ENCODE assay signal across 11 cellular contexts in genomic region chr5:69092969-69093368, GRCh38. TPM values are rescaled to one million over a fixed set of nuclear protein-coding genes. Genes with fewer than 3 reads are reported as not detected.
DNase-seq lines count a peak whose midpoint lies in the region; ATAC-seq and TF ChIP-seq lines count a peak whose summit lies in the region.
"Had no signal": no experiment of that assay in that cellular context is flagged by ENCODE, and none has a peak within 500 bp of the region (broad histone marks: within the 10 kb centered on the region; RNA-seq: fewer than 3 reads in every experiment).

No MANE protein-coding gene starts in this region.

- peak overlapping the region; percentile 65 for H3K27ac Mint-ChIP-seq in activated CD4-positive, alpha-beta T cell treated with anti-CD3 and anti-CD28 coated beads for 36 hours
- no peak overlapping the region for H3K27ac Mint-ChIP-seq in activated CD4-positive, alpha-beta memory T cell treated with anti-CD3 and anti-CD28 coated beads for 36 hours

- H3K4me2 ChIP-seq in HCT116 (ENCODE audit: low read length): peak overlapping the region; percentile 29

- no peaks in the 10 kb centered on the region for H3K9me3 Mint-ChIP-seq in activated CD4-positive, alpha-beta T cell treated with anti-CD3 and anti-CD28 coated beads for 36 hours (ENCODE audit: low read depth)
- H3K9me3 Mint-ChIP-seq in activated CD4-positive, alpha-beta memory T cell treated with anti-CD3 and anti-CD28 coated beads for 36 hours: no peaks in the 10 kb centered on the region
- H3K9me3 Mint-ChIP-seq: activated B cell treated with CpG ODN at 0.5 μM for 24 hours had no signal

- H3K27me3 ChIP-seq in HCT116 (ENCODE audit: insufficient read depth, low read length) (no peaks in the 10 kb centered on the region), adipocyte (replicated peaks; ENCODE audit: control insufficient read depth, insufficient read depth, low read length) (no peaks in the 10 kb centered on the region), neuron (ENCODE audit: insufficient read depth, low read length) (no peaks in the 10 kb centered on the region)
- H3K27me3 ChIP-seq: body of pancreas, gastroesophageal sphincter had no signal

- H3K4me3 Mint-ChIP-seq in activated CD4-positive, alpha-beta T cell treated with anti-CD3 and anti-CD28 coated beads for 36 hours: no peak overlapping the region
- no peak overlapping the region for H3K4me3 Mint-ChIP-seq in activated CD4-positive, alpha-beta memory T cell treated with anti-CD3 and anti-CD28 coated beads for 36 hours

- H3K4me1 ChIP-seq in HCT116 (ENCODE audit: control insufficient read depth in 1 of 2, insufficient read depth in 2 of 2, low read length in 2 of 2) (peaks cover 0 to 14% of the 10 kb centered on the region in 2 experiments; a peak in 1 of 4 replicates), adipocyte (ENCODE audit: control insufficient read depth, insufficient read depth, low read length) (peaks cover 11% of the 10 kb centered on the region), neuron (ENCODE audit: insufficient read depth, low read length) (peaks cover 3% of the 10 kb centered on the region)

- H3K27me3 Mint-ChIP-seq in activated CD4-positive, alpha-beta T cell treated with anti-CD3 and anti-CD28 coated beads for 36 hours: no peaks in the 10 kb centered on the region
- H3K27me3 Mint-ChIP-seq in activated CD4-positive, alpha-beta memory T cell treated with anti-CD3 and anti-CD28 coated beads for 36 hours: no peaks in the 10 kb centered on the region
- H3K27me3 Mint-ChIP-seq: activated B cell treated with CpG ODN at 0.5 μM for 24 hours had no signal

- peaks cover 23% of the 10 kb centered on the region for H3K4me1 Mint-ChIP-seq in activated CD4-positive, alpha-beta T cell treated with anti-CD3 and anti-CD28 coated beads for 36 hours
- H3K4me1 Mint-ChIP-seq in activated CD4-positive, alpha-beta memory T cell treated with anti-CD3 and anti-CD28 coated beads for 36 hours (ENCODE audit: low read depth): peaks cover 20% of the 10 kb centered on the region

- H2AFZ ChIP-seq in HCT116 (ENCODE audit: low read depth, low read length, poor library complexity, severe bottlenecking): peak overlapping the region; percentile 78
- H2AFZ ChIP-seq in neuron (ENCODE audit: low read depth, low read length): peak overlapping the region; percentile 48

- RAD21 ChIA-PET in HCT116 (lab: Charles Lee; ENCODE audit: low non-redundant PET in 1 of 2, low total read pairs in 2 of 2, uncharacterized antibody in 2 of 2, unreplicated experiment in 2 of 2): interaction anchor here in 1 of 2 experiments (0.5 to 1.1 kb wide), 2 partner anchors 50 to 309 kb away, joined by 3 read pairs; no protein-coding TSS in a partner anchor

- intact Hi-C loops in activated CD4-positive, alpha-beta T cell treated with anti-CD3 and anti-CD28 coated beads for 36 hours (cut with DNase I, micrococcal nuclease): loop anchor here (1.0 to 2.0 kb wide), 8 partner anchors 50 to 878 kb away; partner anchors contain the start of genes AK6 (in 1 of the 2), CENPH (in 1 of the 2), PIK3R1 (in 1 of the 2) and RAD17 (in 1 of the 2)
- intact Hi-C loops in HCT116 (cut with micrococcal nuclease): loop anchor here (1.0 to 10.0 kb wide), 4 partner anchors 50 to 302 kb away; a partner anchor contains a TSS
- intact Hi-C loops in activated CD4-positive, alpha-beta memory T cell treated with anti-CD3 and anti-CD28 coated beads for 36 hours (cut with micrococcal nuclease): loop anchor here (1.0 to 2.0 kb wide), 7 partner anchors 50 to 277 kb away; partner anchors contain the start of genes CCNB1, CDK7 and CENPH

- BruUV-seq in HCT116 (replicated peaks; lab: Mats Ljungman, UMichigan): no TSS peak

- CTCF ChIA-PET in activated CD4-positive, alpha-beta T cell treated with anti-CD3 and anti-CD28 coated beads for 36 hours (lab: Charles Lee): interaction anchor here (0.6 to 2.1 kb wide), 19 partner anchors 10 to 1847 kb away, joined by 3 to 31 read pairs (median 6); partner anchors contain the start of genes AK6, CCDC125, CDK7 and RAD17
- CTCF ChIA-PET in HCT116 (lab: Charles Lee): interaction anchor here (0.6 to 1.6 kb wide), 18 partner anchors 9 to 360 kb away, joined by 3 to 30 read pairs (median 4); partner anchors contain the start of gene CENPH
- CTCF ChIA-PET in activated CD4-positive, alpha-beta memory T cell treated with anti-CD3 and anti-CD28 coated beads for 36 hours (lab: Charles Lee): interaction anchor here (0.5 to 2.3 kb wide), 29 partner anchors 9 to 826 kb away, joined by 3 to 37 read pairs (median 5); partner anchors contain the start of genes AK6, CCDC125, CCNB1 and CDK7

- peaks cover 11% of the 10 kb centered on the region for H3K36me3 Mint-ChIP-seq in activated CD4-positive, alpha-beta T cell treated with anti-CD3 and anti-CD28 coated beads for 36 hours (ENCODE audit: low read depth)
- peaks cover 9% of the 10 kb centered on the region for H3K36me3 Mint-ChIP-seq in activated CD4-positive, alpha-beta memory T cell treated with anti-CD3 and anti-CD28 coated beads for 36 hours

- DNase-seq in activated CD4-positive, alpha-beta T cell treated with anti-CD3 and anti-CD28 coated beads for 36 hours: no peak
- DNase-seq in activated CD4-positive, alpha-beta T cell treated with anti-CD3 and anti-CD28 coated beads for 4 hours: no peak
- no peak for DNase-seq in HCT116 (ENCODE audit: low read depth, low spot score)
- DNase-seq in adipocyte (ENCODE audit: low read depth): no peak
- DNase-seq in activated CD4-positive, alpha-beta memory T cell treated with anti-CD3 and anti-CD28 coated beads for 36 hours: no peak
- DNase-seq in coronary artery (ENCODE audit: low spot score): no peak
- DNase-seq in ureter (ENCODE audit: low spot score): no peak

- H3K4me3 ChIP-seq in HCT116 (replicated peaks in 1 of 2; ENCODE audit: low read depth in 1 of 2, low read length in 2 of 2) (no peak overlapping the region), adipocyte (ENCODE audit: low read length) (no peak overlapping the region), neuron (ENCODE audit: low read length) (no peak overlapping the region), coronary artery (no peak overlapping the region)
- H3K4me3 ChIP-seq: body of pancreas had no signal

- TF ChIP-seq CTCF in HCT116 (IDR thresholded peaks at IDR 0.05 in 2 of 3, conservative IDR thresholded peaks at IDR 0.05 in 1 of 3; ENCODE audit: borderline replicate concordance in 1 of 3, insufficient read depth in 1 of 3, low read depth in 2 of 3, low read length in 2 of 3): no peak
- TF ChIP-seq CTCF in coronary artery (IDR thresholded peaks at IDR 0.05): no peak

- H3K9ac ChIP-seq in HCT116 (ENCODE audit: low read length) (peak overlapping the region; percentile 8; the same call in 1 of the 2 replicates), adipocyte (ENCODE audit: low read length) (peak overlapping the region; percentile 67)

- H3K9me3 ChIP-seq in HCT116 (ENCODE audit: control insufficient read depth in 1 of 2, insufficient read depth in 1 of 2, low read depth in 1 of 2, low read length in 2 of 2): no peaks in the 10 kb centered on the region
- H3K9me3 ChIP-seq in adipocyte (ENCODE audit: control insufficient read depth, low read length): no peaks in the 10 kb centered on the region
- H3K9me3 ChIP-seq in neuron (ENCODE audit: low read length): no peaks in the 10 kb centered on the region
- H3K9me3 ChIP-seq: body of pancreas, gastroesophageal sphincter had no signal

- no peak for ATAC-seq in activated CD4-positive, alpha-beta T cell treated with anti-CD3 and anti-CD28 coated beads for 36 hours
- ATAC-seq in HCT116: no peak

- H3K36me3 ChIP-seq in HCT116 (ENCODE audit: control insufficient read depth in 1 of 2, insufficient read depth in 2 of 2, low read length in 2 of 2) (peaks cover 0 to 3% of the 10 kb centered on the region in 2 experiments; a peak in 1 of 4 replicates), adipocyte (ENCODE audit: control insufficient read depth, insufficient read depth, low read length, severe bottlenecking) (peaks cover 6% of the 10 kb centered on the region), neuron (ENCODE audit: insufficient read depth, low read length) (peaks cover 8% of the 10 kb centered on the region)

- TF ChIP-seq RAD21 in HCT116 (IDR thresholded peaks at IDR 0.05; ENCODE audit: low read depth): no peak

- TF ChIP-seq POLR2A in HCT116 (IDR thresholded peaks at IDR 0.05; ENCODE audit: borderline replicate concordance, extremely low read depth, insufficient read depth, insufficient read length): no peak

- no peaks in the 10 kb centered on the region for H3K9me2 ChIP-seq in HCT116 (ENCODE audit: insufficient read depth)

- POLR2A ChIA-PET in activated CD4-positive, alpha-beta T cell treated with anti-CD3 and anti-CD28 coated beads for 36 hours (lab: Charles Lee): interaction anchor here (0.6 to 1.5 kb wide), 3 partner anchors 12 to 124 kb away, joined by 3 to 11 read pairs (median 4); partner anchors contain the start of gene CENPH
- POLR2A ChIA-PET in HCT116 (lab: Charles Lee): interaction anchor here (1.6 kb wide), 1 partner anchor 50 kb away, joined by 4 read pairs; no protein-coding TSS in a partner anchor
- POLR2A ChIA-PET in activated CD4-positive, alpha-beta memory T cell treated with anti-CD3 and anti-CD28 coated beads for 36 hours (lab: Charles Lee): interaction anchor here (0.7 to 1.8 kb wide), 3 partner anchors 74 to 316 kb away, joined by 3 to 9 read pairs (median 7); partner anchors contain the start of genes CCNB1 and CDK7

- H3K27ac ChIP-seq in HCT116 (ENCODE audit: low read depth, low read length): no peak overlapping the region
- H3K27ac ChIP-seq in coronary artery: no peak overlapping the region

- H4K20me1 ChIP-seq in HCT116 (ENCODE audit: insufficient read depth): no peaks in the 10 kb centered on the region

- peaks cover 41% of the 10 kb centered on the region for H3K79me2 ChIP-seq in HCT116 (ENCODE audit: insufficient read depth, low read length)

TF ChIP-seq in HCT116, 20 proteins besides CTCF, POLR2A, EP300 and RAD21:
- TF ChIP-seq EGR1 (IDR thresholded peaks at IDR 0.05; ENCODE audit: low read depth): no peak
- TF ChIP-seq EZH2 (IDR thresholded peaks at IDR 0.05): no peak
- TF ChIP-seq ZNF274 (IDR thresholded peaks at IDR 0.05; ENCODE audit: low read depth, low read length): no peak
- TF ChIP-seq YY1 (IDR thresholded peaks at IDR 0.05; ENCODE audit: extremely low read depth, insufficient replicate concordance, low read depth, low read length): no peak
- no peak for TF ChIP-seq SP1 (IDR thresholded peaks at IDR 0.05; ENCODE audit: low read depth)
- TF ChIP-seq ELF1 (IDR thresholded peaks at IDR 0.05; ENCODE audit: borderline replicate concordance, low read depth): no peak
- TF ChIP-seq EZH2phosphoT487 (IDR thresholded peaks at IDR 0.05; ENCODE audit: borderline replicate concordance): no peak
- TF ChIP-seq CBX3 (IDR thresholded peaks at IDR 0.05; ENCODE audit: low read depth): no peak

RNA-seq across cellular contexts. Expression of gene SLC30A5, which starts 0.8 kb away (rescaled TPM):
- total RNA-seq in activated CD4-positive, alpha-beta T cell treated with anti-CD3 and anti-CD28 coated beads for 36 hours: 10 to 100 TPM; 44.1 to 45.1 TPM
- total RNA-seq in HCT116 (2021; ENCODE audit: unreplicated experiment): 50.0 TPM
- polyA plus RNA-seq in HCT116 (2012): 24.1 and 40.2 TPM in 2 replicates
- total RNA-seq in activated CD4-positive, alpha-beta memory T cell treated with anti-CD3 and anti-CD28 coated beads for 36 hours: 10 to 100 TPM; 42.8 to 49.0 TPM
- 56.9 TPM for total RNA-seq in ureter
